Comparison of ENCODE assay signal across 8 cellular contexts in the genomic region with DNA sequence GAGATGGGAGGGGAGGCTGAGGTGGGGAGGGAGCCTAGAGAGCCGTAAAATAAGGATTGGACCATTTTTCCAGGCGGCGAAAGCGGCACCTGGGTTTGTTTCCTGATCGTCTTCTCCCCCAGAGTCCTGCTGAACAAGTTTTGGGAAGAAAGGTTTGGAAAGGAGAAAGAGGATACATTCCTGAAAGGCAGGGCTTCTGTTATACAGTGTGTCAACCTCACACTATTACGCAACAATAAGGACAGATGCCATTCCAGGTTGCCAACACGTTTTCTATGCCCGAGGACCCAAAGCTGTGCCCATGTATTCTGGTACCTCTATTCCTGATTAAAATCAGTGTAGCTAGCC. TPM values are rescaled to one million over a fixed set of nuclear protein-coding genes. Genes with fewer than 3 reads are reported as not detected.
DNase-seq lines count a peak whose midpoint lies in the region; ATAC-seq and TF ChIP-seq lines count a peak whose summit lies in the region.

No MANE protein-coding gene starts in this region.

- H3K4me3 ChIP-seq in CD4-positive, CD25-positive, alpha-beta regulatory T cell (ENCODE audit: low read depth, low read length): peak overlapping the region; percentile 66
- peak overlapping the region; percentile 90 for H3K4me3 ChIP-seq in MG63

- intact Hi-C loops in posterior vena cava (cut with DNase I): no loop called here

- H3K36me3 Mint-ChIP-seq in CD4-positive, CD25-positive, alpha-beta regulatory T cell: no peaks in the 10 kb centered on the region
- H3K36me3 Mint-ChIP-seq in endothelial cell (ENCODE audit: low read depth, unreplicated experiment) (no peaks in the 10 kb centered on the region), neural crest cell (ENCODE audit: low read depth) (no peaks in the 10 kb centered on the region)

- ATAC-seq in CD4-positive, CD25-positive, alpha-beta regulatory T cell (ENCODE audit: low read depth in 2 of 2): no peak
- no peak for ATAC-seq in GM21619 (IDR thresholded peaks at IDR 0.05; ENCODE audit: unreplicated experiment)

- peaks cover 11 to 41% (median 36%) of the 10 kb centered on the region in 4 donors for H3K4me1 Mint-ChIP-seq in CD4-positive, CD25-positive, alpha-beta regulatory T cell
- H3K4me1 Mint-ChIP-seq in endothelial cell (ENCODE audit: unreplicated experiment) (peaks cover 14% of the 10 kb centered on the region), neural crest cell (peaks cover 27% of the 10 kb centered on the region)

- H3K36me3 ChIP-seq in CD4-positive, CD25-positive, alpha-beta regulatory T cell (ENCODE audit: control insufficient read depth, insufficient read depth, low read length): no peaks in the 10 kb centered on the region
- no peaks in the 10 kb centered on the region; the same call in none of the 2 replicates for H3K36me3 ChIP-seq in MG63

- no peaks in the 10 kb centered on the region for H3K27me3 ChIP-seq in CD4-positive, CD25-positive, alpha-beta regulatory T cell (ENCODE audit: control insufficient read depth, insufficient read depth, low read length)
- H3K27me3 ChIP-seq in MG63: no peaks in the 10 kb centered on the region

- H3K4me1 ChIP-seq in CD4-positive, CD25-positive, alpha-beta regulatory T cell (ENCODE audit: control insufficient read depth, insufficient read depth, low read length, poor library complexity, severe bottlenecking): peaks cover 18% of the 10 kb centered on the region

- no peaks in the 10 kb centered on the region for H3K9me3 Mint-ChIP-seq in CD4-positive, CD25-positive, alpha-beta regulatory T cell
- H3K9me3 Mint-ChIP-seq in endothelial cell (ENCODE audit: unreplicated experiment) (no peaks in the 10 kb centered on the region), neural crest cell (no peaks in the 10 kb centered on the region)

- H3K27me3 Mint-ChIP-seq in CD4-positive, CD25-positive, alpha-beta regulatory T cell: peaks cover 19% of the 10 kb centered on the region
- H3K27me3 Mint-ChIP-seq in endothelial cell (ENCODE audit: unreplicated experiment) (peaks cover 4% of the 10 kb centered on the region), neural crest cell (ENCODE audit: low read depth) (peaks cover 2% of the 10 kb centered on the region)

- peak overlapping the region in 1 of 3 donors; percentile 55 for H3K27ac Mint-ChIP-seq in CD4-positive, CD25-positive, alpha-beta regulatory T cell
- H3K27ac Mint-ChIP-seq in endothelial cell (ENCODE audit: unreplicated experiment): peak overlapping the region; percentile 91
- H3K27ac Mint-ChIP-seq in neural crest cell (ENCODE audit: unreplicated experiment): peak overlapping the region; percentile 93

- peak overlapping the region in 1 of 4 donors; percentile 80 for H3K4me3 Mint-ChIP-seq in CD4-positive, CD25-positive, alpha-beta regulatory T cell
- H3K4me3 Mint-ChIP-seq in endothelial cell (ENCODE audit: unreplicated experiment) (peak overlapping the region; percentile 96), neural crest cell (peak overlapping the region; percentile 91)

- no peak for TF ChIP-seq CTCF in endothelial cell (IDR thresholded peaks at IDR 0.05; ENCODE audit: unreplicated experiment)
- no peak for TF ChIP-seq CTCF in neural crest cell (conservative IDR thresholded peaks at IDR 0.05)

- no peak for DNase-seq in CD4-positive, CD25-positive, alpha-beta regulatory T cell
- DNase-seq in MG63 (no peak), endothelial cell (ENCODE audit: low spot score) (no peak), neural crest cell (ENCODE audit: low read depth, low spot score) (no peak), anterior cingulate cortex (lab: John Stamatoyannopoulos, UW) (no peak), posterior vena cava (ENCODE audit: low spot score) (no peak)
- DNase-seq in stimulated activated CD4-positive, alpha-beta T cell treated with anti-CD3 and anti-CD28 coated beads, Interleukin-4, amount 100 ng/mL, for 4 hours: no peak

- H3K27ac ChIP-seq in CD4-positive, CD25-positive, alpha-beta regulatory T cell (ENCODE audit: insufficient read depth, low read length, poor library complexity, severe bottlenecking): peak overlapping the region; percentile 84

- no peaks in the 10 kb centered on the region for H3K9me3 ChIP-seq in CD4-positive, CD25-positive, alpha-beta regulatory T cell (ENCODE audit: control insufficient read depth in 2 of 2, low read length in 2 of 2)
- no peaks in the 10 kb centered on the region for H3K9me3 ChIP-seq in MG63

RNA-seq across cellular contexts. Expression of a gene that starts 0.7 kb away (rescaled TPM):
- 9.5 TPM for total RNA-seq in CD4-positive, CD25-positive, alpha-beta regulatory T cell
- 10 to 100 TPM; 22.1 to 34.1 (median 29.4) TPM for polyA plus RNA-seq in CD4-positive, CD25-positive, alpha-beta regulatory T cell
- 46.4 and 87.3 TPM in 2 replicates for total RNA-seq in MG63 (2014; rRNA removed; shearing (Covaris generic); ENCODE audit: low replicate concordance)
- 33.9 TPM for total RNA-seq in endothelial cell (ENCODE audit: unreplicated experiment)
- 36.9 and 40.7 TPM in 2 replicates for total RNA-seq in neural crest cell
- 10 to 100 TPM; 62.2 to 63.7 TPM for total RNA-seq in posterior vena cava

RNA-seq across cellular contexts. Expression of a gene that starts 53.3 kb away (rescaled TPM):
- total RNA-seq in CD4-positive, CD25-positive, alpha-beta regulatory T cell: not detected
- polyA plus RNA-seq in CD4-positive, CD25-positive, alpha-beta regulatory T cell: not detected
- total RNA-seq in MG63 (2014; rRNA removed; shearing (Covaris generic); ENCODE audit: low replicate concordance): 4.3 and 18.1 TPM in 2 replicates
- total RNA-seq in endothelial cell (ENCODE audit: unreplicated experiment): 21.6 TPM
- 16.1 and 19.0 TPM in 2 replicates for total RNA-seq in neural crest cell
- under 1 TPM; 0.52 to 0.74 TPM for total RNA-seq in posterior vena cava
